ENCODE assay signal across 1 cellular context in genomic region chr22:42945027-42945426, GRCh38.
TF ChIP-seq lines count a peak whose summit lies in the region.

No MANE protein-coding gene starts in this region.

TF ChIP-seq in GM12878, 131 proteins besides CTCF, POLR2A, EP300 and RAD21 (continued from another document):
- TF ChIP-seq ZNF687 (IDR thresholded peaks at IDR 0.05) (no peak), NBN (IDR thresholded peaks at IDR 0.05) (no peak), SUPT20H (IDR thresholded peaks at IDR 0.05; ENCODE audit: borderline replicate concordance, control insufficient read depth, low read depth, low read length) (no peak), CHD2 (IDR thresholded peaks at IDR 0.05; ENCODE audit: borderline replicate concordance, low read depth, low read length) (no peak)
